In the genomic region with DNA sequence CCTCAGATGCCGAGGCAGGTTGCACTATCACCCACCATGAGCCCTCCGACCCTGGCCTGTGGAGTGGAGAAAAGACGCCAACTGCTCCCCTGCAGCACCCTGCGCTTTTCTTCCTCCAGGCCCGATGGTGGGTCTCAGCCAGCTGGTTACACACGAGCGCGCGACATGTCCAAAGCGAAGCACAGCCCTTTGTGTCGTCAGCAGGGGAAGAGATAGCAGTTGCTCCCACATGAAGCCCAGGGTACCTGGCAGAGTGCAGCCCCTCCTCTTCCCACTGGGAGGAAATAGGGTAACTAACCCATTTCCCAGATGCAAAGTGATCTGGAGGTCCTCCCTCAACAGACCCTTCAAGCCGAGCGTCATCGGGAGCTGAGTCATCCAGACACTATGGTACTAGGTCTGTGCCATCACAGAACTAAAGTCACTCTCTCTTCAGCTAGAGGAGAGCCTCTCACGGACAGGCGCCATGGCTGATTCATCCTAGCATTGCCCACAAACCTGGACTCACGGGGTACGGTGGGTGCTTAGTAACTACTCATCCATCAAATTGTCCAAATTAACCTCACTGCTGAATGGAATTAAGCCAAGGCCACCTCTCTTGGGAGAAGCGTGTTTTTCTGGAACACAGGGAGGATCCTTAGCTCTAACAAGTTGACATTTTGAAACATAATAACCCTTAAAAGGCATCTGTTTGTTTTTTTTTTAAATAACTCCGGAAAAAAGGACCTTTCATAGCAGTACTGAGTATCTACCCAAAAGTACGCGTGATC, we compare ENCODE assay signal across 1 cellular context.
TF ChIP-seq lines count a peak whose summit lies in the region.

No MANE protein-coding gene starts in this region.

TF ChIP-seq in H1, 55 proteins besides CTCF, POLR2A, EP300 and RAD21 (continued from another document):
- TF ChIP-seq SIRT6 (IDR thresholded peaks at IDR 0.05; ENCODE audit: low read length), result no peak
- TF ChIP-seq HDAC2 (IDR thresholded peaks at IDR 0.05; ENCODE audit: borderline replicate concordance in 1 of 2, low read depth in 2 of 2, low read length in 2 of 2), result no peak
- TF ChIP-seq CHD1 (IDR thresholded peaks at IDR 0.05; ENCODE audit: low read depth, low read length), result no peak
- TF ChIP-seq, protein P1, sequence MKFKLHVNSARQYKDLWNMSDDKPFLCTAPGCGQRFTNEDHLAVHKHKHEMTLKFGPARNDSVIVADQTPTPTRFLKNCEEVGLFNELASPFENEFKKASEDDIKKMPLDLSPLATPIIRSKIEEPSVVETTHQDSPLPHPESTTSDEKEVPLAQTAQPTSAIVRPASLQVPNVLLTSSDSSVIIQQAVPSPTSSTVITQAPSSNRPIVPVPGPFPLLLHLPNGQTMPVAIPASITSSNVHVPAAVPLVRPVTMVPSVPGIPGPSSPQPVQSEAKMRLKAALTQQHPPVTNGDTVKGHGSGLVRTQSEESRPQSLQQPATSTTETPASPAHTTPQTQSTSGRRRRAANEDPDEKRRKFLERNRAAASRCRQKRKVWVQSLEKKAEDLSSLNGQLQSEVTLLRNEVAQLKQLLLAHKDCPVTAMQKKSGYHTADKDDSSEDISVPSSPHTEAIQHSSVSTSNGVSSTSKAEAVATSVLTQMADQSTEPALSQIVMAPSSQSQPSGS (IDR thresholded peaks at IDR 0.05; ENCODE audit: low read length), result no peak
- no peak for TF ChIP-seq RFX5 (IDR thresholded peaks at IDR 0.05; ENCODE audit: borderline replicate concordance, low read depth, low read length)
- no peak for TF ChIP-seq JUN (IDR thresholded peaks at IDR 0.05; ENCODE audit: low read depth, low read length)
- TF ChIP-seq TAF7 (optimal IDR thresholded peaks at IDR 0.05; ENCODE audit: borderline replicate concordance, low read depth, low read length), result no peak
- TF ChIP-seq CBX8 (IDR thresholded peaks at IDR 0.05; ENCODE audit: borderline replicate concordance, low read depth, low read length), result no peak
- TF ChIP-seq CEBPB (IDR thresholded peaks at IDR 0.05; ENCODE audit: low read depth, low read length), result no peak
- no peak for TF ChIP-seq GTF2F1 (IDR thresholded peaks at IDR 0.05; ENCODE audit: borderline replicate concordance, low read depth, low read length)
- TF ChIP-seq TBP (IDR thresholded peaks at IDR 0.05; ENCODE audit: low read depth, low read length), result no peak
- no peak for TF ChIP-seq RXRA (IDR thresholded peaks at IDR 0.05; ENCODE audit: insufficient read depth, low read depth, low read length)
- TF ChIP-seq SRF (IDR thresholded peaks at IDR 0.05; ENCODE audit: low read depth, low read length), result no peak
